31 cellular contexts compared by ENCODE assay signal in genomic region chr7:26861050-26861449, GRCh38. TPM values are rescaled to one million over a fixed set of nuclear protein-coding genes. Genes with fewer than 3 reads are reported as not detected.
A peak's percentile ranks its signal among the peaks of the same experiment; 100 is the strongest.
DNase-seq lines count a peak whose midpoint lies in the region; ATAC-seq and TF ChIP-seq lines count a peak whose summit lies in the region.
"Had no signal": no experiment of that assay in that cellular context is flagged by ENCODE, and none has a peak within 500 bp of the region (broad histone marks: within the 10 kb centered on the region; RNA-seq: fewer than 3 reads in every experiment).

No MANE protein-coding gene starts in this region.

- no peak overlapping the region for H2AFZ ChIP-seq in SU-DHL-6 (ENCODE audit: low read depth, low read length, severe bottlenecking)
- H2AFZ ChIP-seq: GM23248, neural progenitor cell had no signal

- peak overlapping the region; percentile 54 for H3K27ac Mint-ChIP-seq in progenitor cell of endocrine pancreas
- H3K27ac Mint-ChIP-seq: neural progenitor cell had no signal

- H3K9ac ChIP-seq in SU-DHL-6 (ENCODE audit: low read length) = no peak overlapping the region
- H3K9ac ChIP-seq: GM23248, neural progenitor cell had no signal

- no peaks in the 10 kb centered on the region for H3K36me3 ChIP-seq in SU-DHL-6 (ENCODE audit: low read length)
- H3K36me3 ChIP-seq: cardiac muscle cell, colonic mucosa, neural progenitor cell, Peyer's patch had no signal

- DNase-seq in NCI-H526 treated with DMSO at 0.1 percent for 48 hours (lab: John Stamatoyannopoulos, UW) (peak; percentile 33), NCI-H526 (lab: John Stamatoyannopoulos, UW) (no peak), NOMO-1 (lab: John Stamatoyannopoulos, UW; ENCODE audit: unreplicated experiment in 2 of 2) (peak; percentile 36 to 69), progenitor cell of endocrine pancreas (ENCODE audit: low spot score, unreplicated experiment) (no peak), GM10266 (ENCODE audit: extremely low spot score) (no peak)
- DNase-seq: 8988T; activated CD4-positive, alpha-beta T cell treated with anti-CD3 and anti-CD28 coated beads, Interleukin-2, amount 50 U/mL, for 4 hours; activated CD4-positive, CD25-positive, alpha-beta regulatory T cell; activated gamma-delta T cell treated with Interleukin-2 at 50 U/mL for 16 hours; activated T-cell treated with anti-CD3 and anti-CD28 coated beads, Interleukin-2, amount 50 U/mL, for 48 hours; effector CD8-positive, alpha-beta T cell; GM23248; mesenchymal stem cell; MM.1S; NCI-H1436 treated with DMSO at 0.1 percent for 48 hours; NCI-H2081 treated with DMSO at 0.1 percent for 48 hours; NCI-H774; Peyer's patch; right cardiac atrium; stimulated activated CD4-positive, alpha-beta T cell treated with anti-CD3 and anti-CD28 coated beads, Interleukin-1b, Interleukin-23, amount 100 ng/mL, for 48 hours; stimulated activated naive CD4-positive, alpha-beta T cell treated with Interleukin-2 at 50 U/mL for 16 hours; T1000 had no signal

- H3K27me3 ChIP-seq in SU-DHL-6 (ENCODE audit: low read length) = no peaks in the 10 kb centered on the region
- H3K27me3 ChIP-seq: colonic mucosa, Peyer's patch had no signal

- H3K4me3 Mint-ChIP-seq in progenitor cell of endocrine pancreas (ENCODE audit: low read depth) = no peak overlapping the region
- H3K4me3 Mint-ChIP-seq: neural progenitor cell had no signal

- H3K36me3 Mint-ChIP-seq in progenitor cell of endocrine pancreas (ENCODE audit: insufficient read depth) = no peaks in the 10 kb centered on the region
- H3K36me3 Mint-ChIP-seq: neural progenitor cell had no signal

- no peaks in the 10 kb centered on the region for H3K27me3 Mint-ChIP-seq in progenitor cell of endocrine pancreas

- peak overlapping the region; percentile 87 for H3K4me2 ChIP-seq in SU-DHL-6 (ENCODE audit: low read depth, low read length, poor library complexity, severe bottlenecking)
- H3K4me2 ChIP-seq: neural progenitor cell had no signal

- no peak for ATAC-seq in HG03108 (IDR thresholded peaks at IDR 0.05; ENCODE audit: unreplicated experiment)
- ATAC-seq in GM18519 (IDR thresholded peaks at IDR 0.05; ENCODE audit: low FRiP score, unreplicated experiment) = no peak
- ATAC-seq: left lobe of liver, right cardiac atrium had no signal

- no peaks in the 10 kb centered on the region for H3K9me2 ChIP-seq in SU-DHL-6 (replicated peaks; ENCODE audit: insufficient read depth, low read length)

- H3K9me3 Mint-ChIP-seq in progenitor cell of endocrine pancreas (ENCODE audit: low read depth) = no peaks in the 10 kb centered on the region

- 0 out of 2 replicates have a peak overlapping the region, but pooled peaks have one; percentile 3 for H3K27ac ChIP-seq in SU-DHL-6 (ENCODE audit: low read depth, low read length)
- H3K27ac ChIP-seq: C4-2B, cardiac muscle cell, colonic mucosa, epithelial cell of prostate, GM23248, neural progenitor cell, Peyer's patch had no signal

- peaks cover 44% of the 10 kb centered on the region for H3F3A ChIP-seq in SU-DHL-6 (ENCODE audit: insufficient read depth)

- peaks cover 74% of the 10 kb centered on the region for H3K79me2 ChIP-seq in SU-DHL-6 (ENCODE audit: insufficient read depth, low read length)

- H4K20me1 ChIP-seq in SU-DHL-6 (ENCODE audit: low read depth, low read length) = peaks cover 7% of the 10 kb centered on the region; the same call in 1 of the 2 replicates

- H3K9me3 ChIP-seq in SU-DHL-6 (ENCODE audit: insufficient read depth, low read length) = no peaks in the 10 kb centered on the region
- H3K9me3 ChIP-seq: colonic mucosa, Peyer's patch had no signal

- H3K4me1 Mint-ChIP-seq in progenitor cell of endocrine pancreas (ENCODE audit: low read depth) = peaks cover 67% of the 10 kb centered on the region

- no peak for TF ChIP-seq CTCF in SU-DHL-6 (IDR thresholded peaks at IDR 0.05; ENCODE audit: insufficient read depth, low read length, poor library complexity, severe bottlenecking)
- TF ChIP-seq CTCF in progenitor cell of endocrine pancreas (IDR thresholded peaks at IDR 0.05; ENCODE audit: unreplicated experiment) = no peak
- no peak for TF ChIP-seq CTCF in GM10266 (IDR thresholded peaks at IDR 0.05; ENCODE audit: control insufficient read depth, insufficient read depth, low read depth, missing control alignments)

- no peak overlapping the region for H3K4me3 ChIP-seq in SU-DHL-6 (ENCODE audit: insufficient read depth, low read length, poor library complexity, severe bottlenecking)
- H3K4me3 ChIP-seq: cardiac muscle cell, colonic mucosa, GM23248, neural progenitor cell, Peyer's patch had no signal

RNA-seq across cellular contexts. Expression of gene SKAP2, which starts 3.3 kb away (rescaled TPM):
- 42.8 and 46.4 TPM in 2 replicates for total RNA-seq in progenitor cell of endocrine pancreas

Comparison
In these comparisons a context has a peak if more than half of its experiments do, and no peak if none do; other contexts are left out.
1. DNase-seq: peak in NCI-H526 treated with DMSO at 0.1 percent for 48 hours (single experiment) and NOMO-1 (2 of 2); none in NCI-H526 (0 of 2), progenitor cell of endocrine pancreas (single experiment) and GM10266 (single experiment).